Comparison of ENCODE assay signal across 31 cellular contexts in genomic region chr3:172067837-172068440, GRCh38. TPM values are rescaled to one million over a fixed set of nuclear protein-coding genes. Genes with fewer than 3 reads are reported as not detected.
A peak's percentile ranks its signal among the peaks of the same experiment; 100 is the strongest.
DNase-seq lines count a peak whose midpoint lies in the region; ATAC-seq, FAIRE-seq and TF ChIP-seq lines count a peak whose summit lies in the region.
"Had no signal": no experiment of that assay in that cellular context is flagged by ENCODE, and none has a peak within 500 bp of the region (broad histone marks: within the 10 kb centered on the region; RNA-seq: fewer than 3 reads in every experiment).

No MANE protein-coding gene starts in this region.

- H3K9me2 ChIP-seq in GM23338 (ENCODE audit: insufficient read depth): no peaks in the 10 kb centered on the region
- H3K9me2 ChIP-seq: SK-N-SH had no signal

- H3K27ac ChIP-seq in GM23338 (ENCODE audit: low read depth): no peak overlapping the region
- peak overlapping the region; percentile 13 to 41 for H3K27ac ChIP-seq in kidney (ENCODE audit: low read depth in 2 of 2, low read length in 2 of 2)
- H3K27ac ChIP-seq: BLaER1, ovary had no signal

- H3K4me3 Mint-ChIP-seq in GM23338: no peak overlapping the region
- peak overlapping the region; percentile 41 for H3K4me3 Mint-ChIP-seq in T-helper 17 cell
- H3K4me3 Mint-ChIP-seq in osteocyte (ENCODE audit: unreplicated experiment): no peak overlapping the region
- no peak overlapping the region for H3K4me3 Mint-ChIP-seq in activated CD4-positive, alpha-beta memory T cell treated with anti-CD3 and anti-CD28 coated beads for 36 hours
- H3K4me3 Mint-ChIP-seq: activated CD8-positive, alpha-beta T cell treated with anti-CD3 and anti-CD28 coated beads for 36 hours; activated T-helper 17 cell treated with anti-CD3 and anti-CD28 coated beads, Interleukin-2, amount 50 U/mL, for 72 hours; effector memory CD8-positive, alpha-beta T cell; T-helper 1 cell treated with Interleukin-12 subunit alpha and Interleukin-12 subunit beta and Interleukin-4 antibody, amounts not matched to agents 30 μg/mL and 1 μg/mL, for 36 hours had no signal

- POLR2A ChIA-PET in activated CD4-positive, alpha-beta memory T cell treated with anti-CD3 and anti-CD28 coated beads for 36 hours (lab: Charles Lee): no interaction called here

- peaks cover 67% of the 10 kb centered on the region for H3K4me1 Mint-ChIP-seq in GM23338
- H3K4me1 Mint-ChIP-seq in T-helper 17 cell: peaks cover 20% of the 10 kb centered on the region
- H3K4me1 Mint-ChIP-seq in osteocyte (ENCODE audit: unreplicated experiment): peaks cover 77% of the 10 kb centered on the region
- peaks cover 23% of the 10 kb centered on the region for H3K4me1 Mint-ChIP-seq in activated CD4-positive, alpha-beta memory T cell treated with anti-CD3 and anti-CD28 coated beads for 36 hours (ENCODE audit: low read depth)

- H3K36me3 ChIP-seq in GM23338 (ENCODE audit: insufficient read depth) (no peaks in the 10 kb centered on the region), kidney (ENCODE audit: control insufficient read depth in 1 of 2, insufficient read depth in 2 of 2, low read length in 2 of 2) (no peaks in the 10 kb centered on the region)
- H3K36me3 ChIP-seq: ovary had no signal

- no peak for FAIRE-seq in kidney (lab: Jason Lieb, UNC)
- FAIRE-seq: bronchial epithelial cell, colon, G401.6 had no signal

- H3K27me3 Mint-ChIP-seq in GM23338 (ENCODE audit: insufficient read depth, low read depth, poor library complexity) (peaks cover 3% of the 10 kb centered on the region), T-helper 17 cell (no peaks in the 10 kb centered on the region), osteocyte (ENCODE audit: unreplicated experiment) (no peaks in the 10 kb centered on the region)
- H3K27me3 Mint-ChIP-seq in activated CD4-positive, alpha-beta memory T cell treated with anti-CD3 and anti-CD28 coated beads for 36 hours: no peaks in the 10 kb centered on the region
- H3K27me3 Mint-ChIP-seq: activated CD8-positive, alpha-beta T cell treated with anti-CD3 and anti-CD28 coated beads for 36 hours; activated T-helper 17 cell treated with anti-CD3 and anti-CD28 coated beads, Interleukin-2, amount 50 U/mL, for 72 hours; effector memory CD8-positive, alpha-beta T cell had no signal

- ATAC-seq in GM23338 (peak; percentile 14; the same call in 2 of the 3 replicates), T-helper 17 cell (no peak)
- ATAC-seq: activated T-helper 17 cell treated with anti-CD3 and anti-CD28 coated beads, Interleukin-2, amount 50 U/mL, for 72 hours; effector memory CD8-positive, alpha-beta T cell; esophagus mucosa had no signal

- H4K20me1 ChIP-seq in GM23338 (replicated peaks; ENCODE audit: insufficient read depth): peaks cover 29% of the 10 kb centered on the region

- no peak overlapping the region for H3K4me2 ChIP-seq in GM23338
- H3K4me2 ChIP-seq: BLaER1, SK-N-SH had no signal

- TF ChIP-seq CTCF in GM23338 (conservative IDR thresholded peaks at IDR 0.05; ENCODE audit: low read depth in 2 of 2) (no peak), kidney (IDR thresholded peaks at IDR 0.05; ENCODE audit: borderline replicate concordance, extremely low read depth, insufficient read depth) (no peak), osteocyte (IDR thresholded peaks at IDR 0.05) (no peak)

- H3K79me2 ChIP-seq in GM23338 (replicated peaks; ENCODE audit: insufficient read depth): peaks cover 100% of the 10 kb centered on the region

- H3K9ac ChIP-seq in kidney (ENCODE audit: low read length in 2 of 2): no peak overlapping the region
- H3K9ac ChIP-seq: BLaER1, SK-N-SH had no signal

- no peaks in the 10 kb centered on the region for H3K27me3 ChIP-seq in GM23338 (ENCODE audit: insufficient read depth)
- H3K27me3 ChIP-seq: BLaER1, ovary had no signal

- intact Hi-C loops in kidney (cut with DNase I): no loop called here
- intact Hi-C loops in activated CD4-positive, alpha-beta memory T cell treated with anti-CD3 and anti-CD28 coated beads for 36 hours (cut with micrococcal nuclease): no loop called here

- H3K27ac Mint-ChIP-seq in GM23338 (no peak overlapping the region), T-helper 17 cell (peak overlapping the region; percentile 32), osteocyte (ENCODE audit: unreplicated experiment) (peak overlapping the region; percentile 92)
- H3K27ac Mint-ChIP-seq in activated CD4-positive, alpha-beta memory T cell treated with anti-CD3 and anti-CD28 coated beads for 36 hours: no peak overlapping the region
- H3K27ac Mint-ChIP-seq: effector memory CD8-positive, alpha-beta T cell; T-helper 1 cell treated with Interleukin-12 subunit alpha and Interleukin-12 subunit beta and Interleukin-4 antibody, amounts not matched to agents 30 μg/mL and 1 μg/mL, for 36 hours had no signal

- H3K9me3 ChIP-seq in T-helper 17 cell (ENCODE audit: control insufficient read depth, low read length, poor library complexity, severe bottlenecking) (no peaks in the 10 kb centered on the region), kidney (ENCODE audit: control insufficient read depth in 1 of 2, low read length in 2 of 2) (no peaks in the 10 kb centered on the region)
- H3K9me3 ChIP-seq: ovary, SK-N-SH, spleen had no signal

- no peaks in the 10 kb centered on the region for H3F3A ChIP-seq in GM23338 (replicated peaks; ENCODE audit: low read depth)

- CTCF ChIA-PET in activated CD4-positive, alpha-beta memory T cell treated with anti-CD3 and anti-CD28 coated beads for 36 hours (lab: Charles Lee): no interaction called here

- no peak overlapping the region for H3K4me3 ChIP-seq in GM23338
- no peak overlapping the region for H3K4me3 ChIP-seq in kidney (ENCODE audit: low read length in 2 of 2)
- H3K4me3 ChIP-seq: BLaER1, ovary, spleen had no signal

- H3K4me1 ChIP-seq in GM23338 (ENCODE audit: insufficient read depth) (peaks cover 54% of the 10 kb centered on the region), kidney (ENCODE audit: control insufficient read depth in 1 of 2, insufficient read depth in 1 of 2, low read depth in 1 of 2, low read length in 2 of 2) (peaks cover 32 to 48% of the 10 kb centered on the region in 2 donors)

- no peak for DNase-seq in GM23338 (ENCODE audit: low spot score)
- DNase-seq in T-helper 17 cell: no peak
- no peak for DNase-seq in kidney
- DNase-seq in osteocyte (ENCODE audit: extremely low spot score, unreplicated experiment): no peak
- DNase-seq in stimulated activated CD4-positive, alpha-beta T cell treated with anti-CD3 and anti-CD28 coated beads, Interleukin-12 subunit alpha, Interleukin-12 subunit beta, amount 100 ng/mL, for 4 hours: no peak
- DNase-seq in activated gamma-delta T cell treated with Interleukin-2 at 50 U/mL for 16 hours: no peak
- DNase-seq in activated CD4-positive, CD25-positive, alpha-beta regulatory T cell (lab: John Stamatoyannopoulos, UW): no peak
- DNase-seq in activated CD4-positive, alpha-beta memory T cell treated with anti-CD3 and anti-CD28 coated beads for 36 hours: no peak
- DNase-seq: activated CD4-positive, alpha-beta T cell treated with anti-CD3 and anti-CD28 coated beads for 1 hour; activated CD8-positive, alpha-beta T cell treated with anti-CD3 and anti-CD28 coated beads for 36 hours; COR-L47; effector memory CD8-positive, alpha-beta T cell; foreskin melanocyte; GOT3; left cardiac atrium; NCI-H1417; NCI-H2029 treated with DMSO at 0.1 percent for 48 hours; NCI-H2227 treated with DMSO at 0.1 percent for 48 hours; NCI-H774; ovary; retina; SK-N-SH; spleen; stimulated activated CD4-positive, alpha-beta T cell treated with anti-CD3 and anti-CD28 coated beads, Interleukin-2, amount 100 ng/mL, for 48 hours had no signal

- H3K36me3 Mint-ChIP-seq in GM23338 (ENCODE audit: low read depth): peaks cover 19% of the 10 kb centered on the region; the same call in 2 of the 3 replicates
- H3K36me3 Mint-ChIP-seq in T-helper 17 cell (ENCODE audit: low read depth): peaks cover 5% of the 10 kb centered on the region
- H3K36me3 Mint-ChIP-seq in osteocyte (ENCODE audit: unreplicated experiment): peaks cover 20% of the 10 kb centered on the region
- peaks cover 5% of the 10 kb centered on the region for H3K36me3 Mint-ChIP-seq in activated CD4-positive, alpha-beta memory T cell treated with anti-CD3 and anti-CD28 coated beads for 36 hours

- peaks cover 2% of the 10 kb centered on the region; the same call in 1 of the 3 replicates for H3K9me3 Mint-ChIP-seq in GM23338
- no peaks in the 10 kb centered on the region for H3K9me3 Mint-ChIP-seq in osteocyte (ENCODE audit: unreplicated experiment)
- no peaks in the 10 kb centered on the region for H3K9me3 Mint-ChIP-seq in activated CD4-positive, alpha-beta memory T cell treated with anti-CD3 and anti-CD28 coated beads for 36 hours
- H3K9me3 Mint-ChIP-seq: activated T-helper 17 cell treated with anti-CD3 and anti-CD28 coated beads, Interleukin-2, amount 50 U/mL, for 72 hours; effector memory CD8-positive, alpha-beta T cell; T-helper 1 cell treated with Interleukin-12 subunit alpha and Interleukin-12 subunit beta and Interleukin-4 antibody, amounts not matched to agents 30 μg/mL and 1 μg/mL, for 36 hours had no signal

- no peak overlapping the region for H2AFZ ChIP-seq in GM23338

TF ChIP-seq in GM23338, 12 proteins besides CTCF, POLR2A, EP300 and RAD21 (continues in another document):
- no peak for TF ChIP-seq JUNB (IDR thresholded peaks at IDR 0.05; ENCODE audit: unreplicated experiment)
- TF ChIP-seq ETS1 (IDR thresholded peaks at IDR 0.05): no peak
- no peak for TF ChIP-seq ZNF114 (CRISPR knock-in tag; IDR thresholded peaks at IDR 0.05)
- TF ChIP-seq EZH2phosphoT487 (IDR thresholded peaks at IDR 0.05; ENCODE audit: unreplicated experiment): no peak
- TF ChIP-seq EZH2 (IDR thresholded peaks at IDR 0.05; ENCODE audit: low read depth, unreplicated experiment): no peak
- TF ChIP-seq ZNF331 (CRISPR knock-in tag; IDR thresholded peaks at IDR 0.05; ENCODE audit: low read depth): no peak
- TF ChIP-seq NANOG (IDR thresholded peaks at IDR 0.05; ENCODE audit: borderline replicate concordance): no peak
- TF ChIP-seq STAT1 (IDR thresholded peaks at IDR 0.05; ENCODE audit: unreplicated experiment): no peak
- TF ChIP-seq POLR2AphosphoS5 (IDR thresholded peaks at IDR 0.05; ENCODE audit: low read depth): no peak

RNA-seq across cellular contexts. Expression of gene FNDC3B, which starts 28.6 kb away (rescaled TPM):
- total RNA-seq in GM23338 (2014; rRNA removed; shearing (Covaris generic)): 45.0 and 55.4 TPM in 2 replicates
- polyA plus RNA-seq in GM23338 (2016; fragmentation: Nextera tagmentation; extraction: Ambion mirVana): 17.8 and 19.1 TPM in 2 replicates
- 10 to 100 TPM; 27.0 to 41.6 TPM for total RNA-seq in T-helper 17 cell
- total RNA-seq in kidney: 185 TPM
- 11.8 TPM for polyA plus RNA-seq in kidney (ENCODE audit: insufficient read depth, low read depth, low replicate concordance)
- total RNA-seq in osteocyte: 224 and 240 TPM in 2 replicates
- 10 to 100 TPM; 14.4 to 17.8 TPM for total RNA-seq in activated CD4-positive, alpha-beta memory T cell treated with anti-CD3 and anti-CD28 coated beads for 36 hours

Comparison
In these comparisons a context has a peak if more than half of its experiments do, and no peak if none do; other contexts are left out.
1. H3K27ac Mint-ChIP-seq: peak in T-helper 17 cell (single experiment) and osteocyte (single experiment); none in GM23338 (single experiment) and activated CD4-positive, alpha-beta memory T cell treated with anti-CD3 and anti-CD28 coated beads for 36 hours (single experiment).